ENCODE assay signal across 1 cellular context in genomic region chr19:6425732-6426686, GRCh38.
A peak's percentile ranks its signal among the peaks of the same experiment; 100 is the strongest.
TF ChIP-seq lines count a peak whose summit lies in the region.

No MANE protein-coding gene starts in this region.

TF ChIP-seq in GM12878, 131 proteins besides CTCF, POLR2A, EP300 and RAD21:
- TF ChIP-seq SUPT20H (IDR thresholded peaks at IDR 0.05; ENCODE audit: borderline replicate concordance, control insufficient read depth, low read depth, low read length): no peak
- no peak for TF ChIP-seq ZBTB4 (CRISPR knock-in tag; IDR thresholded peaks at IDR 0.05)
- no peak for TF ChIP-seq PML (IDR thresholded peaks at IDR 0.05; ENCODE audit: low read length)
- TF ChIP-seq LARP7 (IDR thresholded peaks at IDR 0.05): peak; percentile 68; the same call in 1 of the 2 replicates
- TF ChIP-seq POU2F2 (IDR thresholded peaks at IDR 0.05; ENCODE audit: borderline replicate concordance, low read depth, low read length): no peak
- no peak for TF ChIP-seq BACH1 (IDR thresholded peaks at IDR 0.05; ENCODE audit: borderline replicate concordance)
- no peak for TF ChIP-seq MYC (IDR thresholded peaks at IDR 0.05; ENCODE audit: insufficient read depth, insufficient read length, insufficient replicate concordance, low read length, severe bottlenecking)
- TF ChIP-seq SMAD1 (IDR thresholded peaks at IDR 0.05; ENCODE audit: low read depth, partially characterized antibody): no peak
- no peak for TF ChIP-seq PAX5 (IDR thresholded peaks at IDR 0.05; ENCODE audit: borderline replicate concordance, low read depth, low read length)
- TF ChIP-seq POLR2AphosphoS5 (IDR thresholded peaks at IDR 0.05; ENCODE audit: low read length): 0 out of 2 replicates have a peak, but pooled peaks have one; percentile 18
- TF ChIP-seq RBBP5 (conservative IDR thresholded peaks at IDR 0.05): no peak
- TF ChIP-seq TAF1 (IDR thresholded peaks at IDR 0.05; ENCODE audit: borderline replicate concordance, low read depth, low read length): 0 out of 2 replicates have a peak, but pooled peaks have one; percentile 7
- TF ChIP-seq BHLHE40 (IDR thresholded peaks at IDR 0.05; ENCODE audit: borderline replicate concordance in 1 of 2, low read depth in 2 of 2, low read length in 1 of 2): no peak
- 0 out of 2 replicates have a peak, but pooled peaks have one; percentile 75 for TF ChIP-seq SMARCA5 (IDR thresholded peaks at IDR 0.05)
- TF ChIP-seq ZNF687 (IDR thresholded peaks at IDR 0.05): no peak
- no peak for TF ChIP-seq PRDM15 (CRISPR knock-in tag; IDR thresholded peaks at IDR 0.05)
- TF ChIP-seq RUNX3 (IDR thresholded peaks at IDR 0.05; ENCODE audit: low read length): no peak
- TF ChIP-seq CBX5 (IDR thresholded peaks at IDR 0.05; ENCODE audit: low read depth): no peak
- no peak for TF ChIP-seq HDGF (IDR thresholded peaks at IDR 0.05)
- TF ChIP-seq JUND (IDR thresholded peaks at IDR 0.05; ENCODE audit: low read depth, low read length): no peak
- no peak for TF ChIP-seq ZNF24 (IDR thresholded peaks at IDR 0.05)
- 0 out of 2 replicates have a peak, but pooled peaks have one; percentile 9 for TF ChIP-seq HDAC2 (IDR thresholded peaks at IDR 0.05)
- peak; percentile 86 for TF ChIP-seq MLLT1 (IDR thresholded peaks at IDR 0.05)
- TF ChIP-seq E2F4 (IDR thresholded peaks at IDR 0.05; ENCODE audit: low read depth, low read length): no peak
- TF ChIP-seq PAX8 (IDR thresholded peaks at IDR 0.05): no peak
